In genomic region chr19:18939922-18940775, GRCh38 we compare ENCODE assay signal across 8 cellular contexts. TPM values are rescaled to one million over a fixed set of nuclear protein-coding genes. Genes with fewer than 3 reads are reported as not detected.
A peak's percentile ranks its signal among the peaks of the same experiment; 100 is the strongest.
DNase-seq lines count a peak whose midpoint lies in the region; ATAC-seq and TF ChIP-seq lines count a peak whose summit lies in the region.

No MANE protein-coding gene starts in this region.

- H3K4me3 ChIP-seq in GM12864 (ENCODE audit: low read depth, low read length) (peak overlapping the region; percentile 43), endodermal cell (ENCODE audit: low read length) (peak overlapping the region; percentile 82), mesenchymal stem cell (ENCODE audit: insufficient read depth in 1 of 2, low read depth in 1 of 2, low read length in 2 of 2) (peak overlapping the region; percentile 65 to 89), thymus (ENCODE audit: low read length) (peak overlapping the region; percentile 47)

- H3K9me3 Mint-ChIP-seq in endodermal cell = no peaks in the 10 kb centered on the region

- H2BK12ac ChIP-seq in mesenchymal stem cell (ENCODE audit: low read length in 2 of 2) = peak overlapping the region; percentile 18 to 33

- H3K27me3 ChIP-seq in endodermal cell (ENCODE audit: control insufficient read depth, insufficient read depth, low read length, poor library complexity, severe bottlenecking) = peaks cover 14% of the 10 kb centered on the region
- no peaks in the 10 kb centered on the region for H3K27me3 ChIP-seq in mesenchymal stem cell (ENCODE audit: control insufficient read depth in 1 of 2, insufficient read depth in 1 of 2, low read length in 2 of 2)
- peaks cover 27% of the 10 kb centered on the region for H3K27me3 ChIP-seq in thymus (ENCODE audit: control insufficient read depth, insufficient read depth)

- peak overlapping the region; percentile 82 for H4K8ac ChIP-seq in mesenchymal stem cell (ENCODE audit: low read length)

- H3K36me3 Mint-ChIP-seq in endodermal cell (ENCODE audit: low read depth) = peaks cover 18% of the 10 kb centered on the region

- H3K9me3 ChIP-seq in endodermal cell (ENCODE audit: control insufficient read depth, low read length) = no peaks in the 10 kb centered on the region
- no peaks in the 10 kb centered on the region for H3K9me3 ChIP-seq in mesenchymal stem cell (ENCODE audit: control insufficient read depth, low read length)
- no peaks in the 10 kb centered on the region for H3K9me3 ChIP-seq in thymus (ENCODE audit: control insufficient read depth)

- peak overlapping the region; percentile 80 for H2BK15ac ChIP-seq in mesenchymal stem cell (ENCODE audit: low read depth, poor library complexity, severe bottlenecking)

- peak overlapping the region; percentile 75 for H3K4me3 Mint-ChIP-seq in endodermal cell

- H3K4me1 ChIP-seq in endodermal cell (ENCODE audit: control insufficient read depth, insufficient read depth, low read length) (no peaks in the 10 kb centered on the region), mesenchymal stem cell (ENCODE audit: control insufficient read depth, insufficient read depth, low read depth, low read length) (peaks cover 20% of the 10 kb centered on the region), thymus (ENCODE audit: control insufficient read depth, insufficient read depth, low read length) (no peaks in the 10 kb centered on the region)

- peaks cover 28% of the 10 kb centered on the region for H3K79me1 ChIP-seq in mesenchymal stem cell (replicated peaks; ENCODE audit: low read length, poor library complexity, severe bottlenecking)

- H3K9ac ChIP-seq in endodermal cell (ENCODE audit: extremely low read depth, low read length, poor library complexity, severe bottlenecking) = peak overlapping the region; percentile 59
- H3K9ac ChIP-seq in mesenchymal stem cell (ENCODE audit: low read length) = peak overlapping the region; percentile 97

- peak overlapping the region; percentile 82 for H3K27ac Mint-ChIP-seq in endodermal cell

- no peaks in the 10 kb centered on the region for H3K36me3 ChIP-seq in endodermal cell (ENCODE audit: control insufficient read depth, insufficient read depth, low read length)
- H3K36me3 ChIP-seq in mesenchymal stem cell (ENCODE audit: control insufficient read depth in 1 of 2, insufficient read depth in 2 of 2, low read depth in 1 of 2, low read length in 2 of 2) = peaks cover 26 to 28% of the 10 kb centered on the region in 2 experiments
- H3K36me3 ChIP-seq in thymus (ENCODE audit: control insufficient read depth, insufficient read depth) = no peaks in the 10 kb centered on the region

- peak overlapping the region; percentile 95 to 99 for H3K14ac ChIP-seq in mesenchymal stem cell (ENCODE audit: low read length in 2 of 2)

- peak overlapping the region; percentile 93 to 99 for H3K4ac ChIP-seq in mesenchymal stem cell (ENCODE audit: low read depth in 1 of 2, low read length in 2 of 2)

- DNase-seq in GM12864 (ENCODE audit: low read depth) (no peak), RKO (ENCODE audit: low spot score) (peak; percentile 83), endodermal cell (peak; percentile 81), mesenchymal stem cell (peak; percentile 60), NCI-H2107 (lab: John Stamatoyannopoulos, UW) (no peak), NCI-H1417 treated with DMSO at 0.1 percent for 48 hours (lab: John Stamatoyannopoulos, UW) (no peak)

- H3K18ac ChIP-seq in mesenchymal stem cell (ENCODE audit: low read depth in 1 of 2, low read length in 2 of 2) = peak overlapping the region; percentile 82 to 94

- peaks cover 49% of the 10 kb centered on the region for H3K27me3 Mint-ChIP-seq in endodermal cell (ENCODE audit: insufficient read depth)

- H3K27ac ChIP-seq in endodermal cell (ENCODE audit: low read depth, low read length) (no peak overlapping the region), mesenchymal stem cell (ENCODE audit: low read length, poor library complexity, severe bottlenecking) (peak overlapping the region; percentile 4), thymus (ENCODE audit: low read depth) (no peak overlapping the region)

- H3K4me2 ChIP-seq in mesenchymal stem cell (ENCODE audit: low read length, poor library complexity, severe bottlenecking) = peak overlapping the region; percentile 89

- WGBS in endodermal cell (ENCODE audit: insufficient coverage in 1 of 2, insufficient read length in 1 of 2), 2 experiments = 0 to 4% methylated on average over 8 to 47 of the region's 47 CpGs
- WGBS in mesenchymal stem cell = 1% methylated on average over 37 of the region's 47 CpGs
- WGBS in thymus = 4% methylated on average over 47 of the region's 47 CpGs

- H2AK5ac ChIP-seq in mesenchymal stem cell (ENCODE audit: low read length, severe bottlenecking) = peak overlapping the region; percentile 97

- no peak overlapping the region for H2AFZ ChIP-seq in mesenchymal stem cell (ENCODE audit: low read depth, low read length)

- no peak for ATAC-seq in GM18498 (IDR thresholded peaks at IDR 0.05; ENCODE audit: unreplicated experiment)

- peaks cover 7% of the 10 kb centered on the region for H3K4me1 Mint-ChIP-seq in endodermal cell

- peak overlapping the region; percentile 73 for H4K91ac ChIP-seq in mesenchymal stem cell (ENCODE audit: low read length)

- peak overlapping the region in 1 of 2 experiments; percentile 72 for H3K23ac ChIP-seq in mesenchymal stem cell (ENCODE audit: low read length in 2 of 2)

- H2BK5ac ChIP-seq in mesenchymal stem cell (ENCODE audit: low read depth, low read length, poor library complexity, severe bottlenecking) = peak overlapping the region; percentile 24

- peak overlapping the region; percentile 90 for H2BK120ac ChIP-seq in mesenchymal stem cell (ENCODE audit: low read depth, low read length)

- TF ChIP-seq CTCF in GM12864 (IDR thresholded peaks at IDR 0.05; ENCODE audit: low read depth, low read length, missing control alignments) (no peak), endodermal cell (conservative IDR thresholded peaks at IDR 0.05) (no peak)

RNA-seq across cellular contexts. Expression of gene HOMER3, which starts 0.9 kb away (rescaled TPM):
- total RNA-seq in endodermal cell = 10 to 100 TPM; 21.5 to 31.2 TPM
- polyA plus RNA-seq in endodermal cell (2013, experiment 1 of 2) = 63.3 TPM
- 51.0 TPM for polyA plus RNA-seq in endodermal cell (2013, experiment 2 of 2)
- 54.3 TPM for polyA plus RNA-seq in mesenchymal stem cell (2013, experiment 1 of 2)
- polyA plus RNA-seq in mesenchymal stem cell (2013, experiment 2 of 2) = 55.7 TPM
- polyA plus RNA-seq in thymus = 34.0 TPM

RNA-seq across cellular contexts. Expression of gene DDX49, which starts 20.6 kb away (rescaled TPM):
- total RNA-seq in endodermal cell = 10 to 100 TPM; 30.4 to 37.9 TPM
- 23.5 TPM for polyA plus RNA-seq in endodermal cell (2013, experiment 1 of 2)
- 23.6 TPM for polyA plus RNA-seq in endodermal cell (2013, experiment 2 of 2)
- polyA plus RNA-seq in mesenchymal stem cell (2013, experiment 1 of 2) = 19.4 TPM
- 18.6 TPM for polyA plus RNA-seq in mesenchymal stem cell (2013, experiment 2 of 2)
- 42.8 TPM for polyA plus RNA-seq in thymus

RNA-seq across cellular contexts. Expression of gene COPE, which starts 21.0 kb away (rescaled TPM):
- 100 to 1,000 TPM; 226 to 241 TPM for total RNA-seq in endodermal cell
- polyA plus RNA-seq in endodermal cell (2013, experiment 1 of 2) = 166 TPM
- polyA plus RNA-seq in endodermal cell (2013, experiment 2 of 2) = 159 TPM
- 214 TPM for polyA plus RNA-seq in mesenchymal stem cell (2013, experiment 1 of 2)
- 238 TPM for polyA plus RNA-seq in mesenchymal stem cell (2013, experiment 2 of 2)
- 180 TPM for polyA plus RNA-seq in thymus

RNA-seq across cellular contexts. Expression of gene CERS1, which starts 44.2 kb away (rescaled TPM):
- total RNA-seq in endodermal cell = 10 to 100 TPM; 16.6 to 25.5 TPM
- 16.9 TPM for polyA plus RNA-seq in endodermal cell (2013, experiment 1 of 2)
- polyA plus RNA-seq in endodermal cell (2013, experiment 2 of 2) = 19.0 TPM
- 1.5 TPM for polyA plus RNA-seq in mesenchymal stem cell (2013, experiment 1 of 2)
- polyA plus RNA-seq in mesenchymal stem cell (2013, experiment 2 of 2) = 1.6 TPM
- polyA plus RNA-seq in thymus = 0.41 TPM

Comparison
In these comparisons a context has a peak if more than half of its experiments do, and no peak if none do; other contexts are left out.
1. DNase-seq: peak in RKO (single experiment), endodermal cell (single experiment) and mesenchymal stem cell (single experiment); none in GM12864 (single experiment), NCI-H2107 (single experiment) and NCI-H1417 treated with DMSO at 0.1 percent for 48 hours (single experiment).
2. Peak in every context shown above with its lines, with median percentiles within 50 percentile points of each other: H3K4me3 ChIP-seq.